In the genomic region with DNA sequence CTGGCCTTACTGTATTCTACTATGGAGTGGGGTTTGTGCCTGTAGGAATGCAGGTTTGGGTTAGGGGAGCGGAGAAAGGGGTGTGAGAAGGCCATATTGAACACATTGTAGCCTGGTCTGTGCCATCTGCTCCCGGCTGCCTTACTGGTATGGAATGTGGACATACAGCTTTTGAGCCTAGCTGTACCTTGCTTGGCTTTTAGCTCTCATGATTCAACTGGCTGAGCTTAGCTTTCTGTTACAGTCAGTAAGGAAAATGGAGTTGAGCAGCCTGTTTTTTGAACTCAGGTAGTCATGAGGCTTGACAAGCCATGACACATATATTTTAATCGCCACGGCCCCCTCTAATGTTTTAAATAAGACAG, we compare ENCODE assay signal across 12 cellular contexts. TPM values are rescaled to one million over a fixed set of nuclear protein-coding genes. Genes with fewer than 3 reads are reported as not detected.
DNase-seq lines count a peak whose midpoint lies in the region; ATAC-seq and TF ChIP-seq lines count a peak whose summit lies in the region.
"Had no signal": no experiment of that assay in that cellular context is flagged by ENCODE, and none has a peak within 500 bp of the region (broad histone marks: within the 10 kb centered on the region; RNA-seq: fewer than 3 reads in every experiment).

No MANE protein-coding gene starts in this region.

- TF ChIP-seq CTCF in lower lobe of right lung (IDR thresholded peaks at IDR 0.05) (no peak), upper lobe of left lung (IDR thresholded peaks at IDR 0.05) (no peak)

- intact Hi-C loops in lower lobe of right lung (cut with DNase I) = no loop called here

- H3K27ac ChIP-seq in lower lobe of right lung (peak overlapping the region; percentile 51), upper lobe of left lung (peak overlapping the region; percentile 4 to 56 (median 42))
- H3K27ac ChIP-seq: transverse colon had no signal

- H3K4me3 ChIP-seq in lower lobe of right lung = no peak overlapping the region
- no peak overlapping the region for H3K4me3 ChIP-seq in upper lobe of left lung
- H3K4me3 ChIP-seq: transverse colon had no signal

- no peak for TF ChIP-seq EP300 in upper lobe of left lung (IDR thresholded peaks at IDR 0.05)

- WGBS in upper lobe of left lung, 2 donors = 71 to 72% methylated on average over 4 of the region's 4 CpGs

- H3K27me3 ChIP-seq in lower lobe of right lung (ENCODE audit: low read depth) = no peaks in the 10 kb centered on the region
- no peaks in the 10 kb centered on the region for H3K27me3 ChIP-seq in upper lobe of left lung
- H3K27me3 ChIP-seq: transverse colon had no signal

- in situ Hi-C loops in T47D (cut with HindIII; ENCODE audit: low pct_unique_long_range_greater_than_20kb, low sequenced_read_pairs) = no loop called here

- no peak for TF ChIP-seq POLR2A in upper lobe of left lung (IDR thresholded peaks at IDR 0.05)

- peaks cover 51% of the 10 kb centered on the region for H3K4me1 ChIP-seq in lower lobe of right lung
- peaks cover 15 to 74% (median 42%) of the 10 kb centered on the region in 4 donors for H3K4me1 ChIP-seq in upper lobe of left lung

- peak; percentile 81 for ATAC-seq in lower lobe of right lung
- peak in 1 of 2 donors; percentile 82 for ATAC-seq in upper lobe of left lung (ENCODE audit: low FRiP score in 2 of 2)

- DNase-seq in NCI-H82 (lab: John Stamatoyannopoulos, UW) = peak; percentile 45
- DNase-seq in NCI-H82 treated with DMSO at 0.1 percent for 48 hours (lab: John Stamatoyannopoulos, UW; ENCODE audit: unreplicated experiment) = no peak
- DNase-seq in T47D (ENCODE audit: low read depth in 1 of 2, low spot score in 1 of 2) = peak; percentile 23 to 92
- no peak for DNase-seq in lower lobe of right lung
- DNase-seq in upper lobe of left lung = peak in 1 of 2 donors; percentile 42
- DNase-seq in activated CD4-positive, alpha-beta T cell treated with anti-CD3 and anti-CD28 coated beads, Interleukin-2, amount 50 U/mL, for 1 hour = no peak
- DNase-seq in middle frontal gyrus (ENCODE audit: extremely low spot score, low spot score) = no peak
- DNase-seq in NCI-H748 treated with DMSO at 0.1 percent for 48 hours (lab: John Stamatoyannopoulos, UW) = no peak
- DNase-seq: KG1, NCI-H2171 treated with DMSO at 0.1 percent for 48 hours, posterior cingulate gyrus, transverse colon had no signal

- H3K36me3 ChIP-seq in lower lobe of right lung (no peaks in the 10 kb centered on the region), upper lobe of left lung (no peaks in the 10 kb centered on the region)
- H3K36me3 ChIP-seq: transverse colon had no signal

- H3K9me3 ChIP-seq in lower lobe of right lung (no peaks in the 10 kb centered on the region), upper lobe of left lung (no peaks in the 10 kb centered on the region)
- H3K9me3 ChIP-seq: transverse colon had no signal

RNA-seq across cellular contexts. Expression of a gene that starts 41.6 kb away (rescaled TPM):
- total RNA-seq in lower lobe of right lung = 61.6 TPM
- total RNA-seq in upper lobe of left lung = 10 to 100 TPM; 56.0 to 80.6 (median 65.7) TPM

RNA-seq across cellular contexts. Expression of a gene that starts 51.7 kb away (rescaled TPM):
- total RNA-seq in lower lobe of right lung (120 TPM), upper lobe of left lung (100 to 1,000 TPM in 3 of 6 donors, 10 to 100 TPM in 3; 59.7 to 149 (median 113) TPM)

Comparison
In these comparisons a context has a peak if more than half of its experiments do, and no peak if none do; other contexts are left out.
1. DNase-seq: peak in NCI-H82 (single experiment) and T47D (2 of 2); none in NCI-H82 treated with DMSO at 0.1 percent for 48 hours (single experiment), lower lobe of right lung (single experiment), activated CD4-positive, alpha-beta T cell treated with anti-CD3 and anti-CD28 coated beads, Interleukin-2, amount 50 U/mL, for 1 hour (single experiment), middle frontal gyrus (single experiment) and NCI-H748 treated with DMSO at 0.1 percent for 48 hours (single experiment).